Comparison of ENCODE assay signal across 1 cellular context in the genomic region with DNA sequence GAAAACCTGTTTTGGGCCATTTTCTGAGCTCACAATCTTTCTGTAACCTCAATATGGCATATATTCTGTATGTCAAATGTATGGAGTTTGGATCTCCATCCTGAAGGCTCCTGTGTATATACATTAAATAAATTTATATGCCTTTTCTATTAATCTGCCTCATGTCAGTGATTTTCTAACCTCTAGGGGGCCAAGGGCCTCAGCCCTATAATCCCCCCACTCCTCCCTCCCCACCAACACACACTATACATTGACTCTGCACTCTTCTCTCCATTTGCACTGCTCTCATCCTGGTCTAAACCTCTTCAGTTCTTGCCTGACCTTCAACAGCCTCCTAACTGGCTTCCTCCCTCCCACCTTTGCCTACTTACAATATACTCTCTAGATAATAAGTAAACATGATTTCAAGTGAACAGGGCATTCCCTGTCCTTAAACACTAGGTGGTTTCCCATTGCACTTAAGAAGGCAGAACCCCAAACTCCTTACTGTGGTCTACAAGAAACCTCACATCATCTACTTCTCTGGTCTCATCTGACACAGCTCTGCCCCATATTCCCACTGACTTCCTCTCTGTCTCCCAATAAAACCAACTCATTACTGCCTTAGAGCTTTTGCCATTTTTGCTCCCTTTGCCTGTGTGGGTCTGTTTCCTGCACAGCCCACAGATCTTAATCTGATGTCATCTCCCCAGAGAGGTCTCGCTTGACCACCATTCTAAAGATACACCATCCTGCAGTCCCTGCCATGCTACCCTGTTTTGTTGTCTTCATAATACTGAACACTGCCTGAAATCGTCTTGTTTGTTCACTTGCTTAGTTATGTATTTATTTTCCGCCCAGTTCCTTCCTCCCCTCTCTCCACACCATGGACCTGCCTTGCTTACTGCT.
TF ChIP-seq lines count a peak whose summit lies in the region.

No MANE protein-coding gene starts in this region.

TF ChIP-seq in WTC11, 78 proteins besides CTCF, POLR2A, EP300 and RAD21 (continued from another document):
- TF ChIP-seq, protein P1, sequence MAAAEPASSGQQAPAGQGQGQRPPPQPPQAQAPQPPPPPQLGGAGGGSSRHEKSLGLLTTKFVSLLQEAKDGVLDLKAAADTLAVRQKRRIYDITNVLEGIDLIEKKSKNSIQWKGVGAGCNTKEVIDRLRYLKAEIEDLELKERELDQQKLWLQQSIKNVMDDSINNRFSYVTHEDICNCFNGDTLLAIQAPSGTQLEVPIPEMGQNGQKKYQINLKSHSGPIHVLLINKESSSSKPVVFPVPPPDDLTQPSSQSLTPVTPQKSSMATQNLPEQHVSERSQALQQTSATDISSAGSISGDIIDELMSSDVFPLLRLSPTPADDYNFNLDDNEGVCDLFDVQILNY (CRISPR knock-in tag; IDR thresholded peaks at IDR 0.05), result no peak
- TF ChIP-seq, protein P2, sequence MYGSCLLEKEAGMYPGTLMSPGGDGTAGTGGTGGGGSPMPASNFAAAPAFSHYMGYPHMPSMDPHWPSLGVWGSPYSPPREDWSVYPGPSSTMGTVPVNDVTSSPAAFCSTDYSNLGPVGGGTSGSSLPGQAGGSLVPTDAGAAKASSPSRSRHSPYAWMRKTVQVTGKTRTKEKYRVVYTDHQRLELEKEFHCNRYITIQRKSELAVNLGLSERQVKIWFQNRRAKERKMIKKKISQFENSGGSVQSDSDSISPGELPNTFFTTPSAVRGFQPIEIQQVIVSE (CRISPR knock-in tag; IDR thresholded peaks at IDR 0.05; ENCODE audit: borderline replicate concordance), result no peak
